In the genomic region with DNA sequence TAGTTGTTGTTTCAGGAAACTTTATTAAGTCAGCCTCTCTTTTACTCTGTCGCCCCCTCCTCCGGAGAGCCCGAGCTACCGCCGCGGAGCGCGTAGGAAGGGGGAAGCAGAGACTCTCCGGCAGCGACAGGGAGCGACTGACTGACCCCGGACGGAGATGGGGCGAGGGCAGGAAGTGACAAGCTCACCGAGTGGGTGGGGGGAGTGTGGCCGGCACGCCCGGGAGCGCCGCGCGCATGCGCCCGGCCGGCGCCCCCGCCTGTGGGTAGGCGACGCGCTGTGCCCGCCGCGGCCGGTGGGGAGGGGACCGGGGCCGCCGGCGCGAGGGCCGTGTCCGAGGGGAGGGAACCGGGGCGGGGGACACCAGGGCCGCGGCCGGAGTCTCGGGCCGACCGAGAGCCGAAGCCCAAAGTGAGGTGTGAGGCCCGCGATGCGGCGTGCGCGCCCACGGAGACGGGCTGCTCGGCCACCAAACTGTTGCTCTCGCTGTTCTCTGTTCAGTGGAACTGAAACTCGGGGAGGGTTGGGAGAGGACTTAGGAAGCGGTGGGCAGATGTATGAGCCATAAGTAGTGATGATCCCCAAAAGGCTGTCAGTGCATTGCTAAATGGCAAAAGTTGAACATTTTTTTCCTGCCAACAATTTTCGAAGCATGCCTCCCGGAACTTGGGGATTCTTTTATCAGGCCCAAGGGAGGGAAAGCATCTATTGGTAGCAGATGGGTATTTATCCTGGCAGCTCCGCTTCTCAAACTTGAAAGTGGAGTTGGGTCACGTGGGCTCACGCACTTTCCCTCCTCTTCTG, we compare ENCODE assay signal across 1 cellular context.
TF ChIP-seq lines count a peak whose summit lies in the region.

A gene with protein sequence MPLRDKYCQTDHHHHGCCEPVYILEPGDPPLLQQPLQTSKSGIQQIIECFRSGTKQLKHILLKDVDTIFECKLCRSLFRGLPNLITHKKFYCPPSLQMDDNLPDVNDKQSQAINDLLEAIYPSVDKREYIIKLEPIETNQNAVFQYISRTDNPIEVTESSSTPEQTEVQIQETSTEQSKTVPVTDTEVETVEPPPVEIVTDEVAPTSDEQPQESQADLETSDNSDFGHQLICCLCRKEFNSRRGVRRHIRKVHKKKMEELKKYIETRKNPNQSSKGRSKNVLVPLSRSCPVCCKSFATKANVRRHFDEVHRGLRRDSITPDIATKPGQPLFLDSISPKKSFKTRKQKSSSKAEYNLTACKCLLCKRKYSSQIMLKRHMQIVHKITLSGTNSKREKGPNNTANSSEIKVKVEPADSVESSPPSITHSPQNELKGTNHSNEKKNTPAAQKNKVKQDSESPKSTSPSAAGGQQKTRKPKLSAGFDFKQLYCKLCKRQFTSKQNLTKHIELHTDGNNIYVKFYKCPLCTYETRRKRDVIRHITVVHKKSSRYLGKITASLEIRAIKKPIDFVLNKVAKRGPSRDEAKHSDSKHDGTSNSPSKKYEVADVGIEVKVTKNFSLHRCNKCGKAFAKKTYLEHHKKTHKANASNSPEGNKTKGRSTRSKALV (minus strand): TSS at position 143 of the 804 bp plus-strand sequence. CDS start 1,151 bp downstream, outside the sequence.

TF ChIP-seq in A549, 52 proteins besides CTCF, POLR2A, EP300 and RAD21 (continued from another document):
- TF ChIP-seq, protein P1, sequence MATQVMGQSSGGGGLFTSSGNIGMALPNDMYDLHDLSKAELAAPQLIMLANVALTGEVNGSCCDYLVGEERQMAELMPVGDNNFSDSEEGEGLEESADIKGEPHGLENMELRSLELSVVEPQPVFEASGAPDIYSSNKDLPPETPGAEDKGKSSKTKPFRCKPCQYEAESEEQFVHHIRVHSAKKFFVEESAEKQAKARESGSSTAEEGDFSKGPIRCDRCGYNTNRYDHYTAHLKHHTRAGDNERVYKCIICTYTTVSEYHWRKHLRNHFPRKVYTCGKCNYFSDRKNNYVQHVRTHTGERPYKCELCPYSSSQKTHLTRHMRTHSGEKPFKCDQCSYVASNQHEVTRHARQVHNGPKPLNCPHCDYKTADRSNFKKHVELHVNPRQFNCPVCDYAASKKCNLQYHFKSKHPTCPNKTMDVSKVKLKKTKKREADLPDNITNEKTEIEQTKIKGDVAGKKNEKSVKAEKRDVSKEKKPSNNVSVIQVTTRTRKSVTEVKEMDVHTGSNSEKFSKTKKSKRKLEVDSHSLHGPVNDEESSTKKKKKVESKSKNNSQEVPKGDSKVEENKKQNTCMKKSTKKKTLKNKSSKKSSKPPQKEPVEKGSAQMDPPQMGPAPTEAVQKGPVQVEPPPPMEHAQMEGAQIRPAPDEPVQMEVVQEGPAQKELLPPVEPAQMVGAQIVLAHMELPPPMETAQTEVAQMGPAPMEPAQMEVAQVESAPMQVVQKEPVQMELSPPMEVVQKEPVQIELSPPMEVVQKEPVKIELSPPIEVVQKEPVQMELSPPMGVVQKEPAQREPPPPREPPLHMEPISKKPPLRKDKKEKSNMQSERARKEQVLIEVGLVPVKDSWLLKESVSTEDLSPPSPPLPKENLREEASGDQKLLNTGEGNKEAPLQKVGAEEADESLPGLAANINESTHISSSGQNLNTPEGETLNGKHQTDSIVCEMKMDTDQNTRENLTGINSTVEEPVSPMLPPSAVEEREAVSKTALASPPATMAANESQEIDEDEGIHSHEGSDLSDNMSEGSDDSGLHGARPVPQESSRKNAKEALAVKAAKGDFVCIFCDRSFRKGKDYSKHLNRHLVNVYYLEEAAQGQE (IDR thresholded peaks at IDR 0.05), result no peak
- TF ChIP-seq, protein P2, sequence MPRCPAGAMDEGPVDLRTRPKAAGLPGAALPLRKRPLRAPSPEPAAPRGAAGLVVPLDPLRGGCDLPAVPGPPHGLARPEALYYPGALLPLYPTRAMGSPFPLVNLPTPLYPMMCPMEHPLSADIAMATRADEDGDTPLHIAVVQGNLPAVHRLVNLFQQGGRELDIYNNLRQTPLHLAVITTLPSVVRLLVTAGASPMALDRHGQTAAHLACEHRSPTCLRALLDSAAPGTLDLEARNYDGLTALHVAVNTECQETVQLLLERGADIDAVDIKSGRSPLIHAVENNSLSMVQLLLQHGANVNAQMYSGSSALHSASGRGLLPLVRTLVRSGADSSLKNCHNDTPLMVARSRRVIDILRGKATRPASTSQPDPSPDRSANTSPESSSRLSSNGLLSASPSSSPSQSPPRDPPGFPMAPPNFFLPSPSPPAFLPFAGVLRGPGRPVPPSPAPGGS (IDR thresholded peaks at IDR 0.05), result peak; percentile 90; the same call in 2 of the 3 replicates
- no peak for TF ChIP-seq EHMT2 (IDR thresholded peaks at IDR 0.05; ENCODE audit: low read depth)
- TF ChIP-seq RNF2 (IDR thresholded peaks at IDR 0.05; ENCODE audit: borderline replicate concordance, low read depth), result peak; percentile 48; the same call in 1 of the 2 replicates
- TF ChIP-seq, protein P3, sequence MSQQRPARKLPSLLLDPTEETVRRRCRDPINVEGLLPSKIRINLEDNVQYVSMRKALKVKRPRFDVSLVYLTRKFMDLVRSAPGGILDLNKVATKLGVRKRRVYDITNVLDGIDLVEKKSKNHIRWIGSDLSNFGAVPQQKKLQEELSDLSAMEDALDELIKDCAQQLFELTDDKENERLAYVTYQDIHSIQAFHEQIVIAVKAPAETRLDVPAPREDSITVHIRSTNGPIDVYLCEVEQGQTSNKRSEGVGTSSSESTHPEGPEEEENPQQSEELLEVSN (IDR thresholded peaks at IDR 0.05; ENCODE audit: borderline replicate concordance, low read depth), result peak; percentile 82; the same call in 1 of the 2 replicates
